ENCODE assay signal across 8 cellular contexts in genomic region chr11:100932474-100933100, GRCh38.
A peak's percentile ranks its signal among the peaks of the same experiment; 100 is the strongest.
DNase-seq lines count a peak whose midpoint lies in the region; ATAC-seq and TF ChIP-seq lines count a peak whose summit lies in the region.

No MANE protein-coding gene starts in this region.

- H3K9me3 ChIP-seq in SJCRH30 (replicated peaks) (no peaks in the 10 kb centered on the region), vagina (no peaks in the 10 kb centered on the region)

- intact Hi-C loops in vagina (cut with DNase I), result loop anchor here (10.0 kb wide), 1 partner anchor 258 kb away; no protein-coding TSS in a partner anchor

- H3K27me3 ChIP-seq in SJCRH30 (no peaks in the 10 kb centered on the region), vagina (no peaks in the 10 kb centered on the region)

- TF ChIP-seq CTCF in vagina (IDR thresholded peaks at IDR 0.05), result peak; percentile 8 to 41 (median 27)

- H3K4me3 ChIP-seq in SJCRH30 (no peak overlapping the region), vagina (no peak overlapping the region)

- ATAC-seq in HG03575 (IDR thresholded peaks at IDR 0.05; ENCODE audit: extremely low read depth, insufficient number of reproducible peaks, low FRiP score, unreplicated experiment) (peak; percentile 39), GM18520 (IDR thresholded peaks at IDR 0.05; ENCODE audit: unreplicated experiment) (no peak)

- H3K27ac ChIP-seq in SJCRH30 (peak overlapping the region; percentile 42; the same call in 1 of the 2 replicates), vagina (no peak overlapping the region)

- no peaks in the 10 kb centered on the region for H3K36me3 ChIP-seq in SJCRH30
- no peaks in the 10 kb centered on the region for H3K36me3 ChIP-seq in vagina

- peaks cover 9% of the 10 kb centered on the region for H3K4me1 ChIP-seq in SJCRH30
- H3K4me1 ChIP-seq in vagina, result no peaks in the 10 kb centered on the region

- DNase-seq in SIG-M5 treated with dmso at 0.1 percent for 504 hours (lab: John Stamatoyannopoulos, UW; ENCODE audit: unreplicated experiment), result peak; percentile 32
- DNase-seq in SIG-M5 (lab: John Stamatoyannopoulos, UW), result no peak
- peak in 1 of 2 experiments; percentile 64 for DNase-seq in SJCRH30
- DNase-seq in germinal center (ENCODE audit: low spot score), result peak; percentile 23
- DNase-seq in vagina (ENCODE audit: extremely low spot score in 2 of 2), result no peak
- DNase-seq in activated gamma-delta T cell (lab: John Stamatoyannopoulos, UW), result no peak

- no peak for TF ChIP-seq POLR2A in vagina (IDR thresholded peaks at IDR 0.05)

Comparison
In these comparisons a context has a peak if more than half of its experiments do, and no peak if none do; other contexts are left out.
1. DNase-seq: peak in SIG-M5 treated with dmso at 0.1 percent for 504 hours (single experiment) and germinal center (single experiment); none in SIG-M5 (single experiment), vagina (0 of 2) and activated gamma-delta T cell (single experiment).